In genomic region chr4:87424032-87424543, GRCh38 we compare ENCODE assay signal across 8 cellular contexts. TPM values are rescaled to one million over a fixed set of nuclear protein-coding genes. Genes with fewer than 3 reads are reported as not detected.
DNase-seq lines count a peak whose midpoint lies in the region; FAIRE-seq and TF ChIP-seq lines count a peak whose summit lies in the region.
"Not testable (repeated sequence)": the region's sequence is repeated elsewhere in the genome, so short reads cannot be mapped to it uniquely, and the experiment has no call there.

No MANE protein-coding gene starts in this region.

- H3K4me1 ChIP-seq in astrocyte (ENCODE audit: insufficient read depth, low read length) (peaks cover 25% of the 10 kb centered on the region), ovary (ENCODE audit: insufficient read depth) (peaks cover 14% of the 10 kb centered on the region)
- H3K4me1 ChIP-seq in uterus: not testable (repeated sequence)

- TF ChIP-seq POLR2A in ovary (IDR thresholded peaks at IDR 0.05); uterus (IDR thresholded peaks at IDR 0.05): not testable (repeated sequence)

- H3K27ac Mint-ChIP-seq in T-helper 2 cell treated with Interferon-gamma antibody and Interleukin-4, amounts not matched to agents 5 μg/mL and 100 μg/mL, for 36 hours; astrocyte (ENCODE audit: unreplicated experiment): not testable (repeated sequence)

- H3K9me3 ChIP-seq in astrocyte (ENCODE audit: insufficient read depth, low read depth, low read length); ovary; uterus: not testable (repeated sequence)

- H3K27me3 Mint-ChIP-seq in T-helper 2 cell treated with Interferon-gamma antibody and Interleukin-4, amounts not matched to agents 5 μg/mL and 100 μg/mL, for 36 hours (ENCODE audit: low read depth); astrocyte (ENCODE audit: low read depth, unreplicated experiment): not testable (repeated sequence)

- FAIRE-seq in astrocyte (lab: Jason Lieb, UNC): not testable (repeated sequence)

- intact Hi-C loops in ovary (cut with DNase I); uterus (cut with DNase I; ENCODE audit: low total_unique reads): not testable (repeated sequence)

- not testable (repeated sequence) for H3K36me3 Mint-ChIP-seq in T-helper 2 cell treated with Interferon-gamma antibody and Interleukin-4, amounts not matched to agents 5 μg/mL and 100 μg/mL, for 36 hours (ENCODE audit: low read depth); astrocyte (ENCODE audit: low read depth, unreplicated experiment)

- H3K36me3 ChIP-seq in astrocyte (ENCODE audit: insufficient read depth, low read length); ovary; uterus: not testable (repeated sequence)

- not testable (repeated sequence) for TF ChIP-seq CTCF in astrocyte (IDR thresholded peaks at IDR 0.05; ENCODE audit: insufficient read depth, low read depth, low read length); epithelial cell of proximal tubule (conservative IDR thresholded peaks at IDR 0.05; ENCODE audit: low read depth, low read length); ovary (IDR thresholded peaks at IDR 0.05); uterus (IDR thresholded peaks at IDR 0.05)

- H3K4me3 Mint-ChIP-seq in T-helper 2 cell treated with Interferon-gamma antibody and Interleukin-4, amounts not matched to agents 5 μg/mL and 100 μg/mL, for 36 hours: peak overlapping the region; percentile 97
- peak overlapping the region; percentile 98 for H3K4me3 Mint-ChIP-seq in astrocyte (ENCODE audit: unreplicated experiment)

- H3K4me1 Mint-ChIP-seq in T-helper 2 cell treated with Interferon-gamma antibody and Interleukin-4, amounts not matched to agents 5 μg/mL and 100 μg/mL, for 36 hours (ENCODE audit: low read depth): peaks cover 14% of the 10 kb centered on the region
- H3K4me1 Mint-ChIP-seq in astrocyte (ENCODE audit: low read depth, unreplicated experiment): peaks cover 27% of the 10 kb centered on the region

- H3K9ac ChIP-seq in astrocyte (ENCODE audit: low read length): peak overlapping the region; percentile 96

- not testable (repeated sequence) for TF ChIP-seq EP300 in ovary (IDR thresholded peaks at IDR 0.05)

- not testable (repeated sequence) for H3K9me3 Mint-ChIP-seq in T-helper 2 cell treated with Interferon-gamma antibody and Interleukin-4, amounts not matched to agents 5 μg/mL and 100 μg/mL, for 36 hours; astrocyte (ENCODE audit: unreplicated experiment)

- peaks cover 58% of the 10 kb centered on the region for H3K79me2 ChIP-seq in astrocyte (ENCODE audit: insufficient read depth, low read length)

- H2AFZ ChIP-seq in astrocyte (ENCODE audit: low read depth, low read length): not testable (repeated sequence)

- DNase-seq in EL (peak; percentile 7), M059J (ENCODE audit: low read depth) (peak; percentile 14), left kidney (ENCODE audit: low read depth, low spot score) (peak; percentile 44), ovary (peak in 2 of 5 donors; percentile 21 to 24)
- DNase-seq in T-helper 2 cell treated with Interferon-gamma antibody and Interleukin-4, amounts not matched to agents 5 μg/mL and 100 μg/mL, for 36 hours (ENCODE audit: low spot score); astrocyte (ENCODE audit: low read depth); epithelial cell of proximal tubule (ENCODE audit: low read depth); uterus: not testable (repeated sequence)

- 84 to 88% (median 86%) methylated on average over 22 of the region's 22 CpGs for WGBS in ovary, 3 donors

- H4K20me1 ChIP-seq in astrocyte (ENCODE audit: insufficient read depth, low read length): not testable (repeated sequence)

- not testable (repeated sequence) for H3K27ac ChIP-seq in astrocyte (ENCODE audit: low read depth, low read length); ovary
- H3K27ac ChIP-seq in uterus: peak overlapping the region; percentile 94 to 96

- peak overlapping the region; percentile 91 for H3K4me2 ChIP-seq in astrocyte (ENCODE audit: low read length)

- H3K4me3 ChIP-seq in astrocyte (ENCODE audit: insufficient read depth, low read depth, low read length): peak overlapping the region; percentile 94
- peak overlapping the region; percentile 97 for H3K4me3 ChIP-seq in epithelial cell of proximal tubule (ENCODE audit: low read depth, low read length)
- H3K4me3 ChIP-seq in ovary: peak overlapping the region; percentile 97
- peak overlapping the region; percentile 70 to 86 for H3K4me3 ChIP-seq in uterus

- not testable (repeated sequence) for H3K27me3 ChIP-seq in astrocyte (ENCODE audit: insufficient read depth, low read length); ovary; uterus

RNA-seq across cellular contexts. Expression of gene NUDT9, which starts 1.7 kb away (rescaled TPM):
- total RNA-seq in M059J (2014; rRNA removed; shearing (Covaris generic)): 9.2 and 10.6 TPM in 2 replicates
- total RNA-seq in astrocyte (31.9 and 33.7 TPM in 2 replicates), epithelial cell of proximal tubule (23.0 and 26.3 TPM in 2 replicates), ovary (10 to 100 TPM; 14.1 to 33.0 (median 27.0) TPM), uterus (10 to 100 TPM; 23.1 to 40.9 (median 39.0) TPM)
- 10 to 100 TPM; 36.6 to 44.6 TPM for polyA plus RNA-seq in ovary

RNA-seq across cellular contexts. Expression of gene HSD17B11, which starts 33.1 kb away (rescaled TPM):
- 19.1 and 26.1 TPM in 2 replicates for total RNA-seq in M059J (2014; rRNA removed; shearing (Covaris generic))
- 32.8 and 34.0 TPM in 2 replicates for total RNA-seq in astrocyte
- 19.4 and 19.7 TPM in 2 replicates for total RNA-seq in epithelial cell of proximal tubule
- total RNA-seq in ovary: 100 to 1,000 TPM in 1 of 7 donors, 10 to 100 TPM in 6; 33.0 to 106 (median 50.8) TPM
- 100 to 1,000 TPM in 1 of 2 donors, 10 to 100 TPM in 1; 85.8 to 106 TPM for polyA plus RNA-seq in ovary
- 100 to 1,000 TPM in 2 of 4 donors, 10 to 100 TPM in 2; 62.0 to 142 (median 105) TPM for total RNA-seq in uterus
